In the genomic region with DNA sequence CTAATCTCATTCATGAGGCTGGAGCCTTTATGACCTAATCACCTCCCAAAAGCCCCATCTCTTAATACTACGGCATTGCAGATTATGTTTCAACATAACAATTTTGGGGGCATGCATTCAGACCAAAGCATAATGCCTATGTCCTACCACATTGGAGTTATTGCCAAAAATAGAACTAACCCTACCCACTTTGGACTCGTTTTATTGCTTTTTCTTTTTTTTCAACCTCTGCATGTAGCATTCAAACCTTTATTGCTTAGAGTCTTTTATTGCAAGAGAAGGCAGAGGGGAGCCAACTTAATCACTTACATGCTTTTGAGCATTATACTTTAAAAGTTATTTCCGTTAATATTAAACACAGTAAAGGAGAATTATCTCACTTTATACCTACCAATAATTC, we compare ENCODE assay signal across 7 cellular contexts. TPM values are rescaled to one million over a fixed set of nuclear protein-coding genes. Genes with fewer than 3 reads are reported as not detected.
"Had no signal": no experiment of that assay in that cellular context is flagged by ENCODE, and none has a peak within 500 bp of the region (broad histone marks: within the 10 kb centered on the region; RNA-seq: fewer than 3 reads in every experiment).

No MANE protein-coding gene starts in this region.

- H3K27ac ChIP-seq: HL-60, KMS-11 had no signal

- ATAC-seq: HepG2, K562 had no signal

- DNase-seq: IMR-90, KBM-7, KG1 had no signal

- H3K4me3 ChIP-seq: K562 had no signal

RNA-seq across cellular contexts. Expression of a gene that starts 8.1 kb away (rescaled TPM):
- total RNA-seq: HepG2 had no signal
